Comparison of ENCODE assay signal across 8 cellular contexts in genomic region chr2:152925540-152926448, GRCh38.
DNase-seq lines count a peak whose midpoint lies in the region; ATAC-seq, FAIRE-seq and TF ChIP-seq lines count a peak whose summit lies in the region.

No MANE protein-coding gene starts in this region.

- no TSS peak for BruUV-seq in GM12878 (replicated peaks; lab: Mats Ljungman, UMichigan)

- H3K36me3 Mint-ChIP-seq in H9 (ENCODE audit: insufficient read depth in 1 of 3, low read depth in 3 of 3), result no peaks in the 10 kb centered on the region

- H3K27me3 Mint-ChIP-seq in H9 (ENCODE audit: low read depth), result peaks cover 2% of the 10 kb centered on the region; the same call in 1 of the 2 replicates

- ATAC-seq in Right ventricle myocardium superior (ENCODE audit: poor library complexity) (no peak), Right ventricle myocardium inferior (no peak), GM12878 (peak; percentile 98), left lobe of liver (peak; percentile 91)
- peak; percentile 52 for ATAC-seq in stimulated activated naive CD8-positive, alpha-beta T cell treated with anti-CD3 and anti-CD28 coated beads, Interleukin-15, Interleukin-2, amounts not matched to agents 100 U/mL and 50 U/mL, for 24 hours

- no peak overlapping the region for H2BK15ac ChIP-seq in H9 (ENCODE audit: low read depth, low read length)

- H3K23me2 ChIP-seq in H9 (ENCODE audit: insufficient read length, low read depth, low read length, poor library complexity, severe bottlenecking), result no peaks in the 10 kb centered on the region

- TF ChIP-seq RAD21 in GM12878 (IDR thresholded peaks at IDR 0.05; ENCODE audit: insufficient read depth, low read depth, low read length), result peak; percentile 79

- H3K4me3 Mint-ChIP-seq in H9, result no peak overlapping the region

- H2BK120ac ChIP-seq in H9 (ENCODE audit: low read depth, low read length, poor library complexity, severe bottlenecking), result no peak overlapping the region

- no peak overlapping the region for H3K4me3 ChIP-seq in KMS-11 (IDR thresholded peaks at IDR 0.05; ENCODE audit: insufficient read depth, low read depth, low read length)
- no peak overlapping the region for H3K4me3 ChIP-seq in GM12878

- DNase-seq in Right ventricle myocardium superior (peak; percentile 47), Right ventricle myocardium inferior (ENCODE audit: missing footprints) (no peak), H9 (peak; percentile 91), RPMI7951 (ENCODE audit: low read depth) (peak; percentile 46), GM12878 (ENCODE audit: low read depth, low spot score) (peak; percentile 11), left lobe of liver (ENCODE audit: low spot score) (peak; percentile 53)
- peak; percentile 64 for DNase-seq in stimulated activated naive CD8-positive, alpha-beta T cell treated with anti-CD3 and anti-CD28 coated beads, Interleukin-15, Interleukin-2, amounts not matched to agents 100 U/mL and 50 U/mL, for 24 hours

- no peak overlapping the region for H3K56ac ChIP-seq in H9 (ENCODE audit: insufficient read length, low read depth, low read length)

- H3K9me3 ChIP-seq in H9 (ENCODE audit: control insufficient read depth, low read depth, low read length) (no peaks in the 10 kb centered on the region), GM12878 (replicated peaks; ENCODE audit: control insufficient read depth, insufficient read depth, low read length) (no peaks in the 10 kb centered on the region)

- SMC1A ChIA-PET in GM12878 (lab: Charles Lee; ENCODE audit: uncharacterized antibody, unreplicated experiment), result interaction anchor here (0.7 to 1.0 kb wide), 2 partner anchors 9 to 593 kb away, joined by 3 to 5 read pairs; no protein-coding TSS in a partner anchor

- H3K9ac ChIP-seq in H9 (ENCODE audit: extremely low read depth, insufficient read length, low read length) (no peak overlapping the region), KMS-11 (no peak overlapping the region), GM12878 (ENCODE audit: control insufficient read depth, insufficient read depth, low read length) (no peak overlapping the region)

- TF ChIP-seq EP300 in GM12878 (IDR thresholded peaks at IDR 0.05; ENCODE audit: borderline replicate concordance in 1 of 2, control insufficient read depth in 1 of 2, low read depth in 2 of 2, low read length in 2 of 2), result no peak

- H3K79me2 ChIP-seq in H9 (ENCODE audit: insufficient read depth, low read length) (no peaks in the 10 kb centered on the region), KMS-11 (ENCODE audit: insufficient read depth, low read depth) (no peaks in the 10 kb centered on the region), GM12878 (ENCODE audit: control insufficient read depth, insufficient read depth, low read length) (no peaks in the 10 kb centered on the region)

- H2BK5ac ChIP-seq in H9 (ENCODE audit: insufficient read length, low read length), result no peak overlapping the region

- no peak for TF ChIP-seq POLR2A in GM12878 (IDR thresholded peaks at IDR 0.05; ENCODE audit: low read depth, low read length)

- H3K4ac ChIP-seq in H9 (ENCODE audit: low read depth, low read length), result no peak overlapping the region

- in situ Hi-C loops in GM12878 (cut with MboI), result loop anchor here (5.0 kb wide), 1 partner anchor 597 kb away; no protein-coding TSS in a partner anchor

- H4K91ac ChIP-seq in H9 (ENCODE audit: insufficient read length, low read depth, low read length), result no peak overlapping the region

- peak; percentile 73 for FAIRE-seq in GM12878 (lab: Jason Lieb, UNC)

- no peak overlapping the region for H3K14ac ChIP-seq in H9 (ENCODE audit: insufficient read depth, low read length)

- H3K4me1 Mint-ChIP-seq in H9, result peaks cover 2 to 5% of the 10 kb centered on the region in 2 experiments; a peak in 3 of 4 replicates

- POLR2A ChIA-PET in GM12878 (lab: Charles Lee), result no interaction called here

- no peak overlapping the region for H3K18ac ChIP-seq in H9 (ENCODE audit: insufficient read length, low read depth, low read length)

- H3K4me2 ChIP-seq in H9 (ENCODE audit: insufficient read depth, insufficient read length, low read length), result no peak overlapping the region
- H3K4me2 ChIP-seq in KMS-11, result no peak overlapping the region
- H3K4me2 ChIP-seq in GM12878 (ENCODE audit: control insufficient read depth, insufficient read depth), result no peak overlapping the region

- H3K79me1 ChIP-seq in H9 (ENCODE audit: insufficient read depth, low read depth, low read length, poor library complexity, severe bottlenecking), result no peaks in the 10 kb centered on the region

- H3K36me3 ChIP-seq in KMS-11 (ENCODE audit: insufficient read depth) (no peaks in the 10 kb centered on the region), GM12878 (ENCODE audit: control insufficient read depth in 2 of 2, insufficient read depth in 2 of 2, low read length in 1 of 2) (no peaks in the 10 kb centered on the region)

- H2BK20ac ChIP-seq in H9 (ENCODE audit: low read depth, low read length, poor library complexity, severe bottlenecking), result no peak overlapping the region

- H4K20me1 ChIP-seq in H9 (ENCODE audit: control insufficient read depth, insufficient read depth, insufficient read length) (no peaks in the 10 kb centered on the region), KMS-11 (ENCODE audit: insufficient read depth) (no peaks in the 10 kb centered on the region), GM12878 (ENCODE audit: control insufficient read depth, insufficient read depth) (no peaks in the 10 kb centered on the region)

- CTCF ChIA-PET in GM12878 (lab: Yijun Ruan, JAX), result interaction anchor here (0.5 to 1.6 kb wide), 23 partner anchors 8 to 1512 kb away, joined by 3 to 16 read pairs (median 3); no protein-coding TSS in a partner anchor

- RAD21 ChIA-PET in GM12878 (lab: Charles Lee; ENCODE audit: unreplicated experiment), result interaction anchor here (0.6 kb wide), 2 partner anchors 554 to 596 kb away, joined by 3 to 4 read pairs; no protein-coding TSS in a partner anchor

- peak; percentile 94 for TF ChIP-seq CTCF in H9 (conservative IDR thresholded peaks at IDR 0.05)
- peak; percentile 98 for TF ChIP-seq CTCF in KMS-11 (conservative IDR thresholded peaks at IDR 0.05; ENCODE audit: low read depth, low read length)
- TF ChIP-seq CTCF in GM12878 (IDR thresholded peaks at IDR 0.05 in 2 of 3, conservative IDR thresholded peaks at IDR 0.05 in 1 of 3; ENCODE audit: control insufficient read depth in 2 of 3, extremely low read depth in 1 of 3, insufficient read depth in 1 of 3, low read depth in 3 of 3, low read length in 3 of 3), result peak; percentile 65 to 86 (median 81)

- no peak overlapping the region for H3K23ac ChIP-seq in H9 (ENCODE audit: insufficient read length, low read depth, low read length)

- H2AFZ ChIP-seq in H9 (ENCODE audit: low read length) (no peak overlapping the region), KMS-11 (ENCODE audit: low read depth) (peak overlapping the region; percentile 32; the same call in 1 of the 2 replicates), GM12878 (ENCODE audit: control insufficient read depth, low read depth, low read length) (no peak overlapping the region)

- no peak overlapping the region for H2BK12ac ChIP-seq in H9 (ENCODE audit: insufficient read length, low read depth, low read length)

- no peak overlapping the region for H3T11ph ChIP-seq in H9 (ENCODE audit: low read length)

- no peak overlapping the region for H4K8ac ChIP-seq in H9 (replicated peaks; ENCODE audit: insufficient read length, low read depth, low read length)

- intact Hi-C loops in Right ventricle myocardium superior (cut with DNase I), result no loop called here
- intact Hi-C loops in Right ventricle myocardium inferior (cut with DNase I), result no loop called here
- intact Hi-C loops in GM12878 (cut with micrococcal nuclease; ENCODE audit: unreplicated experiment), result loop anchor here (1.0 to 10.0 kb wide), 3 partner anchors 553 to 1449 kb away; partner anchors contain the start of gene RPRM

- H3K4me1 ChIP-seq in H9 (ENCODE audit: insufficient read depth, low read length) (no peaks in the 10 kb centered on the region), KMS-11 (ENCODE audit: low read depth, poor library complexity, severe bottlenecking) (peaks cover 6% of the 10 kb centered on the region), GM12878 (ENCODE audit: control insufficient read depth, insufficient read depth, low read length) (no peaks in the 10 kb centered on the region)

- no CpG with 5 or more reads among the region's 11 CpGs for WGBS in H9 (ENCODE audit: extremely low coverage, insufficient read length, low lambda C conversion rate)
- WGBS in GM12878 (ENCODE audit: insufficient coverage, insufficient replicate concordance, low lambda C conversion rate, missing lambda C conversion rate), result 24% methylated on average over 11 of the region's 11 CpGs

- no peak overlapping the region for H3K27ac ChIP-seq in H9 (ENCODE audit: insufficient read length, low read depth, low read length)
- H3K27ac ChIP-seq in KMS-11, result no peak overlapping the region
- no peak overlapping the region for H3K27ac ChIP-seq in GM12878 (ENCODE audit: control insufficient read depth, insufficient read depth)

- H3K27ac Mint-ChIP-seq in H9, result no peak overlapping the region; a peak in 1 of 7 replicates

- H4K5ac ChIP-seq in H9 (ENCODE audit: insufficient read length, low read depth, low read length), result no peak overlapping the region

- no peaks in the 10 kb centered on the region for H3K27me3 ChIP-seq in H9 (ENCODE audit: insufficient read depth, low read length)
- H3K27me3 ChIP-seq in KMS-11 (ENCODE audit: insufficient read depth, low read depth), result no peaks in the 10 kb centered on the region
- no peaks in the 10 kb centered on the region for H3K27me3 ChIP-seq in GM12878 (replicated peaks in 1 of 2; ENCODE audit: control insufficient read depth in 2 of 2, insufficient read depth in 2 of 2, low read length in 1 of 2)

- no peak overlapping the region for H2AK5ac ChIP-seq in H9 (ENCODE audit: insufficient read length, low read length)

- H3K9me3 Mint-ChIP-seq in H9, result peaks cover 0 to 3% of the 10 kb centered on the region in 2 experiments; a peak in 2 of 5 replicates

TF ChIP-seq in GM12878, 131 proteins besides CTCF, POLR2A, EP300 and RAD21 (continues in another document):
- TF ChIP-seq PAX5 (IDR thresholded peaks at IDR 0.05; ENCODE audit: borderline replicate concordance, low read depth, low read length), result no peak
- TF ChIP-seq ZSCAN29 (IDR thresholded peaks at IDR 0.05), result no peak
- peak; percentile 34; the same call in 1 of the 2 replicates for TF ChIP-seq YY1 (IDR thresholded peaks at IDR 0.05; ENCODE audit: low read depth, low read length)
- peak; percentile 60 for TF ChIP-seq SMC3 (IDR thresholded peaks at IDR 0.05; ENCODE audit: borderline replicate concordance, low read length)
- TF ChIP-seq NRF1 (conservative IDR thresholded peaks at IDR 0.05; ENCODE audit: low read depth, low read length), result no peak

Comparison
In these comparisons a context has a peak if more than half of its experiments do, and no peak if none do; other contexts are left out.
1. ATAC-seq: peak in GM12878 (single experiment), left lobe of liver (single experiment) and stimulated activated naive CD8-positive, alpha-beta T cell treated with anti-CD3 and anti-CD28 coated beads, Interleukin-15, Interleukin-2, amounts not matched to agents 100 U/mL and 50 U/mL, for 24 hours (single experiment); none in Right ventricle myocardium superior (single experiment) and Right ventricle myocardium inferior (single experiment).
2. Peak in every context shown above with its lines, with median percentiles within 50 percentile points of each other: CTCF ChIP-seq.